16 cellular contexts compared by ENCODE assay signal in the genomic region with DNA sequence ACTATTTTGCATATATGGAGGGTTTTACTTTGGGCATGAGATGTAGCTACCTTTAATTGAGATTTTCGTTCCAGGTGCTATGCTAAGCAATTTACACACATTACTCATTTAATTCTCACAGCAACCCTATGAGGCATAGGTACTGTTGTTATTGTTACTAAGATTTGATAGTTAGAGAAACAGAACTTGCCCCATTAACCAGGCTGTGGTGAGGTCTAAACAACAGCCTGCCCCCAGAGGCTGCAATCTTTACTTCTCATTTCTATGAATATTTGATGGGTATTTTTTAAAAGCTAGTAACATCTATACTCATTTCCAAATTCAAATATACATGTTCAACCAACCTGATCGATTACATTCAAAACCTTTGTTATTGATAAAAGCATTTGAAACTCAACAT.
DNase-seq lines count a peak whose midpoint lies in the region; ATAC-seq and TF ChIP-seq lines count a peak whose summit lies in the region.
"Had no signal": no experiment of that assay in that cellular context is flagged by ENCODE, and none has a peak within 500 bp of the region (broad histone marks: within the 10 kb centered on the region; RNA-seq: fewer than 3 reads in every experiment).

No MANE protein-coding gene starts in this region.

- H3K4me1 ChIP-seq in Loucy (ENCODE audit: insufficient read depth, low read length, poor library complexity, severe bottlenecking) (peaks cover 42% of the 10 kb centered on the region), fibroblast of lung (ENCODE audit: control insufficient read depth, extremely low read depth, insufficient read depth, low read length) (peaks cover 2% of the 10 kb centered on the region), thyroid gland (peaks cover 17 to 38% of the 10 kb centered on the region in 2 donors)

- H3K27me3 Mint-ChIP-seq in activated CD4-positive, alpha-beta T cell treated with anti-CD3 and anti-CD28 coated beads for 36 hours = no peaks in the 10 kb centered on the region
- no peaks in the 10 kb centered on the region for H3K27me3 Mint-ChIP-seq in activated CD4-positive, alpha-beta T cell treated with anti-CD3 and anti-CD28 coated beads, Interleukin-2, amount 10 ng/mL, durations not matched to agents 24 days and 14 days
- H3K27me3 Mint-ChIP-seq in activated naive CD4-positive, alpha-beta T cell treated with anti-CD3 and anti-CD28 coated beads for 36 hours (ENCODE audit: low read depth) = no peaks in the 10 kb centered on the region

- no peaks in the 10 kb centered on the region for H3K9me3 Mint-ChIP-seq in activated CD4-positive, alpha-beta T cell treated with anti-CD3 and anti-CD28 coated beads for 36 hours (ENCODE audit: low read depth)
- no peaks in the 10 kb centered on the region for H3K9me3 Mint-ChIP-seq in activated CD4-positive, alpha-beta T cell treated with anti-CD3 and anti-CD28 coated beads, Interleukin-2, amount 10 ng/mL, durations not matched to agents 24 days and 14 days
- no peaks in the 10 kb centered on the region for H3K9me3 Mint-ChIP-seq in activated naive CD4-positive, alpha-beta T cell treated with anti-CD3 and anti-CD28 coated beads for 36 hours

- TF ChIP-seq POLR2A in thyroid gland (IDR thresholded peaks at IDR 0.05) = no peak

- H3K9me3 ChIP-seq in Loucy (ENCODE audit: insufficient read depth, low read depth, low read length) (no peaks in the 10 kb centered on the region), fibroblast of lung (ENCODE audit: control insufficient read depth, insufficient read depth, low read depth, low read length) (no peaks in the 10 kb centered on the region), thyroid gland (no peaks in the 10 kb centered on the region)
- H3K9me3 ChIP-seq: ovary had no signal

- intact Hi-C loops in activated CD4-positive, alpha-beta T cell treated with anti-CD3 and anti-CD28 coated beads for 36 hours (cut with DNase I, micrococcal nuclease) = no loop called here
- intact Hi-C loops in activated CD4-positive, alpha-beta T cell treated with anti-CD3 and anti-CD28 coated beads, Interleukin-2, amount 10 ng/mL, durations not matched to agents 24 days and 14 days (cut with micrococcal nuclease) = no loop called here
- intact Hi-C loops in thyroid gland (cut with DNase I) = no loop called here
- intact Hi-C loops in activated naive CD4-positive, alpha-beta T cell treated with anti-CD3 and anti-CD28 coated beads for 36 hours (cut with micrococcal nuclease) = no loop called here

- no peak overlapping the region for H2AFZ ChIP-seq in Loucy (ENCODE audit: low read length)
- H2AFZ ChIP-seq in fibroblast of lung (ENCODE audit: low read length) = no peak overlapping the region

- 94 to 98% methylated on average over 2 of the region's 2 CpGs for WGBS in thyroid gland, 2 donors

- ATAC-seq in activated CD4-positive, alpha-beta T cell treated with anti-CD3 and anti-CD28 coated beads for 36 hours = peak; percentile 57

- POLR2A ChIA-PET in activated CD4-positive, alpha-beta T cell treated with anti-CD3 and anti-CD28 coated beads for 36 hours (lab: Charles Lee) = interaction anchor here (0.6 kb wide), 1 partner anchor 153 kb away, joined by 6 read pairs; no protein-coding TSS in a partner anchor

- H3K9ac ChIP-seq in Loucy (ENCODE audit: low read depth, low read length, poor library complexity, severe bottlenecking) = no peak overlapping the region
- H3K9ac ChIP-seq in fibroblast of lung (ENCODE audit: insufficient read depth, low read length) = no peak overlapping the region

- peak overlapping the region; percentile 40 for H3K27ac ChIP-seq in fibroblast of lung (ENCODE audit: insufficient read depth, low read length)
- H3K27ac ChIP-seq in thyroid gland = peak overlapping the region in 2 of 3 donors; percentile 38 to 71

- no peak overlapping the region for H3K4me3 Mint-ChIP-seq in activated CD4-positive, alpha-beta T cell treated with anti-CD3 and anti-CD28 coated beads for 36 hours
- no peak overlapping the region for H3K4me3 Mint-ChIP-seq in activated CD4-positive, alpha-beta T cell treated with anti-CD3 and anti-CD28 coated beads, Interleukin-2, amount 10 ng/mL, durations not matched to agents 24 days and 14 days
- H3K4me3 Mint-ChIP-seq in activated naive CD4-positive, alpha-beta T cell treated with anti-CD3 and anti-CD28 coated beads for 36 hours = no peak overlapping the region

- no peak for DNase-seq in activated CD4-positive, alpha-beta T cell treated with anti-CD3 and anti-CD28 coated beads for 36 hours
- no peak for DNase-seq in activated CD4-positive, alpha-beta T cell treated with anti-CD3 and anti-CD28 coated beads, Interleukin-2, amount 10 ng/mL, durations not matched to agents 24 days and 14 days
- no peak for DNase-seq in fibroblast of lung (ENCODE audit: low read depth in 2 of 2)
- DNase-seq in thyroid gland = no peak
- no peak for DNase-seq in NCI-H524 treated with DMSO at 0.1 percent for 48 hours (lab: John Stamatoyannopoulos, UW)
- no peak for DNase-seq in activated naive CD4-positive, alpha-beta T cell treated with anti-CD3 and anti-CD28 coated beads for 36 hours
- no peak for DNase-seq in NCI-H2171 treated with DMSO at 0.1 percent for 48 hours (lab: John Stamatoyannopoulos, UW)
- DNase-seq: 8988T; activated CD4-positive, alpha-beta T cell treated with anti-CD3 and anti-CD28 coated beads for 48 hours; activated gamma-delta T cell treated with Interleukin-2 at 50 U/mL for 16 hours; cerebellar nuclear complex; left cardiac atrium; NCI-H187; NK-92 treated with Interleukin-12 subunit alpha and Interleukin-12 subunit beta, amount 100 ng/mL, for 24 hours; ovary had no signal

- H3K36me3 ChIP-seq in Loucy (ENCODE audit: insufficient read depth, low read length) (peaks cover 47% of the 10 kb centered on the region; the same call in 1 of the 2 replicates), fibroblast of lung (ENCODE audit: control insufficient read depth, insufficient read depth, low read length) (no peaks in the 10 kb centered on the region), thyroid gland (no peaks in the 10 kb centered on the region)
- H3K36me3 ChIP-seq: ovary had no signal

- H4K20me1 ChIP-seq in Loucy (ENCODE audit: insufficient read depth, low read length, poor library complexity, severe bottlenecking) = peaks cover 15% of the 10 kb centered on the region
- no peaks in the 10 kb centered on the region for H4K20me1 ChIP-seq in fibroblast of lung (ENCODE audit: control insufficient read depth, extremely low read depth, insufficient read depth, low read length)

- H3K79me2 ChIP-seq in Loucy (ENCODE audit: insufficient read depth, low read length) = peaks cover 92% of the 10 kb centered on the region
- H3K79me2 ChIP-seq in fibroblast of lung (ENCODE audit: control insufficient read depth, insufficient read depth, low read length) = peaks cover 2% of the 10 kb centered on the region

- H3K9me2 ChIP-seq in Loucy (replicated peaks; ENCODE audit: low read depth, low read length) = no peaks in the 10 kb centered on the region

- peaks cover 6% of the 10 kb centered on the region for H3K36me3 Mint-ChIP-seq in activated CD4-positive, alpha-beta T cell treated with anti-CD3 and anti-CD28 coated beads for 36 hours (ENCODE audit: low read depth)
- H3K36me3 Mint-ChIP-seq in activated CD4-positive, alpha-beta T cell treated with anti-CD3 and anti-CD28 coated beads, Interleukin-2, amount 10 ng/mL, durations not matched to agents 24 days and 14 days (ENCODE audit: low read depth) = peaks cover 2% of the 10 kb centered on the region
- H3K36me3 Mint-ChIP-seq in activated naive CD4-positive, alpha-beta T cell treated with anti-CD3 and anti-CD28 coated beads for 36 hours (ENCODE audit: low read depth) = peaks cover 15% of the 10 kb centered on the region

- H3K27ac Mint-ChIP-seq in activated CD4-positive, alpha-beta T cell treated with anti-CD3 and anti-CD28 coated beads for 36 hours = no peak overlapping the region
- H3K27ac Mint-ChIP-seq in activated CD4-positive, alpha-beta T cell treated with anti-CD3 and anti-CD28 coated beads, Interleukin-2, amount 10 ng/mL, durations not matched to agents 24 days and 14 days = no peak overlapping the region
- no peak overlapping the region for H3K27ac Mint-ChIP-seq in activated naive CD4-positive, alpha-beta T cell treated with anti-CD3 and anti-CD28 coated beads for 36 hours

- H3K4me2 ChIP-seq in Loucy (ENCODE audit: low read depth, low read length, poor library complexity, severe bottlenecking) (no peak overlapping the region), fibroblast of lung (ENCODE audit: extremely low read depth, insufficient read depth, low read length) (peak overlapping the region; percentile 42)

- H3K4me3 ChIP-seq in Loucy (ENCODE audit: low read length, poor library complexity, severe bottlenecking) = no peak overlapping the region
- peak overlapping the region in 1 of 4 experiments; percentile 33 for H3K4me3 ChIP-seq in fibroblast of lung (replicated peaks in 1 of 4; ENCODE audit: control extremely low read depth in 1 of 4, insufficient read depth in 1 of 4, low read depth in 3 of 4, low read length in 4 of 4)
- H3K4me3 ChIP-seq in thyroid gland (replicated peaks in 1 of 3) = no peak overlapping the region
- H3K4me3 ChIP-seq: ovary had no signal

- CTCF ChIA-PET in activated CD4-positive, alpha-beta T cell treated with anti-CD3 and anti-CD28 coated beads for 36 hours (lab: Charles Lee) = interaction anchor here (1.4 kb wide), 1 partner anchor 14 kb away, joined by 5 read pairs; no protein-coding TSS in a partner anchor
- CTCF ChIA-PET in activated naive CD4-positive, alpha-beta T cell treated with anti-CD3 and anti-CD28 coated beads for 36 hours (lab: Charles Lee) = no interaction called here

- TF ChIP-seq CTCF in Loucy (conservative IDR thresholded peaks at IDR 0.05; ENCODE audit: low read length) (peak; percentile 51), fibroblast of lung (conservative IDR thresholded peaks at IDR 0.05 in 1 of 2, IDR thresholded peaks at IDR 0.05 in 1 of 2; ENCODE audit: low read depth in 1 of 2, low read length in 2 of 2) (peak; percentile 21 to 30), thyroid gland (IDR thresholded peaks at IDR 0.05) (no peak)

- H3K27me3 ChIP-seq in Loucy (ENCODE audit: insufficient read depth, low read length, poor library complexity, severe bottlenecking) (no peaks in the 10 kb centered on the region), fibroblast of lung (ENCODE audit: control insufficient read depth, insufficient read depth, low read length) (no peaks in the 10 kb centered on the region), thyroid gland (no peaks in the 10 kb centered on the region)
- H3K27me3 ChIP-seq: ovary had no signal

- H3K4me1 Mint-ChIP-seq in activated CD4-positive, alpha-beta T cell treated with anti-CD3 and anti-CD28 coated beads for 36 hours = peaks cover 2% of the 10 kb centered on the region
- peaks cover 17% of the 10 kb centered on the region for H3K4me1 Mint-ChIP-seq in activated CD4-positive, alpha-beta T cell treated with anti-CD3 and anti-CD28 coated beads, Interleukin-2, amount 10 ng/mL, durations not matched to agents 24 days and 14 days
- peaks cover 24% of the 10 kb centered on the region for H3K4me1 Mint-ChIP-seq in activated naive CD4-positive, alpha-beta T cell treated with anti-CD3 and anti-CD28 coated beads for 36 hours (ENCODE audit: low read depth)

- H3F3A ChIP-seq in Loucy (ENCODE audit: low read depth) = no peaks in the 10 kb centered on the region

Comparison
In these comparisons a context has a peak if more than half of its experiments do, and no peak if none do; other contexts are left out.
1. CTCF ChIP-seq: peak in Loucy (single experiment) and fibroblast of lung (2 of 2); none in thyroid gland (0 of 6).